ENCODE assay signal across 6 cellular contexts in the genomic region with DNA sequence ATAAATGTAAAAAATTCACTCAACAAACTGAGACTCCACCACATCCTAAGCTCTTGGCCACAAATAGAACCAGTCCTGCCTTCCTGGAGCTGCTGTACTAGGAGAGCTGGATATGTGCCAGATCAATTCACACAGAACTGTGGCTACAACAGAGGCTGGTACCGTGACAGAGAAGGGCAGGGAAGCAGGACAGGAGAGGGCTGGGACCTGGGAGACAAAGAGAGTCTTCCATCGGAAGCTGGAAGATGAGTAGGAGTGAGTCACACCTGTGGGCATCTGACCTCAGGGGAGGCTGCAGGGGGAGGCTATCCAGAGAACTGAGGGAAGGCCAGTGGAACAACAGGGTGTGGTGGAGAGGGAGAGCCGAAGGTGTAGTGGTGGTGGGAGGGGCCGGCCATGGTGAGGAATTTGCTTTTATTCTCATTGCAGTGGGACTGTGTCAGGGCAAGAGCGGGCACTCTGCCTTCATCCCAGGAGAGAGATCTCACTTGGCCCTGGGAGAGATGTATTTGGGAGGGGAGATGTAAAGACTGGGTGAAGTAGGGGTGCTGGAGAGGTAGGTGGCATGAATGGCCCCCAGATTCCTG. TPM values are rescaled to one million over a fixed set of nuclear protein-coding genes. Genes with fewer than 3 reads are reported as not detected.
DNase-seq lines count a peak whose midpoint lies in the region; ATAC-seq and TF ChIP-seq lines count a peak whose summit lies in the region.

No MANE protein-coding gene starts in this region.

- no peak for TF ChIP-seq EP300 in stomach (IDR thresholded peaks at IDR 0.05)

- WGBS in esophagus, 2 donors, result 28 to 29% methylated on average over 5 of the region's 5 CpGs
- 22 to 41% (median 27%) methylated on average over 5 of the region's 5 CpGs for WGBS in stomach, 5 donors

- H3K27ac ChIP-seq in esophagus (ENCODE audit: low read depth in 2 of 2, low read length in 1 of 2) (peak overlapping the region; percentile 35 to 82), stomach (peak overlapping the region; percentile 53 to 96 (median 94)), WERI-Rb-1 (no peak overlapping the region)

- TF ChIP-seq CTCF in AG04449 (IDR thresholded peaks at IDR 0.05; ENCODE audit: insufficient read depth, low read length, missing control alignments) (no peak), stomach (IDR thresholded peaks at IDR 0.05) (no peak), WERI-Rb-1 (IDR thresholded peaks at IDR 0.05; ENCODE audit: low read depth, low read length) (no peak)

- no peak for TF ChIP-seq POLR2A in stomach (IDR thresholded peaks at IDR 0.05)

- intact Hi-C loops in stomach (cut with DNase I; ENCODE audit: low total_unique reads), result no loop called here

- DNase-seq in AG04449 (ENCODE audit: low read depth, low spot score), result no peak
- DNase-seq in NCI-H345 treated with DMSO at 0.1 percent for 48 hours (lab: John Stamatoyannopoulos, UW; ENCODE audit: unreplicated experiment), result peak; percentile 66
- DNase-seq in stomach, result no peak
- no peak for DNase-seq in WERI-Rb-1

- H3K36me3 ChIP-seq in esophagus (ENCODE audit: control insufficient read depth in 2 of 2, insufficient read depth in 2 of 2, low read length in 1 of 2), result no peaks in the 10 kb centered on the region
- no peaks in the 10 kb centered on the region for H3K36me3 ChIP-seq in stomach
- H3K36me3 ChIP-seq in WERI-Rb-1, result no peaks in the 10 kb centered on the region

- no peaks in the 10 kb centered on the region for H3K9me3 ChIP-seq in esophagus (ENCODE audit: control insufficient read depth in 2 of 2, insufficient read depth in 1 of 2, low read depth in 1 of 2, low read length in 1 of 2)
- H3K9me3 ChIP-seq in stomach, result no peaks in the 10 kb centered on the region
- H3K9me3 ChIP-seq in WERI-Rb-1 (ENCODE audit: severe bottlenecking), result no peaks in the 10 kb centered on the region

- peak overlapping the region; percentile 8; the same call in 1 of the 2 replicates for H3K4me3 ChIP-seq in AG04449 (ENCODE audit: low read depth, low read length)
- H3K4me3 ChIP-seq in esophagus (ENCODE audit: low read depth in 1 of 2, low read length in 2 of 2), result no peak overlapping the region
- no peak overlapping the region for H3K4me3 ChIP-seq in stomach
- no peak overlapping the region for H3K4me3 ChIP-seq in WERI-Rb-1 (ENCODE audit: low read depth, low read length)

- peaks cover 11 to 27% of the 10 kb centered on the region in 2 donors for H3K4me1 ChIP-seq in esophagus (ENCODE audit: control insufficient read depth in 2 of 2, insufficient read depth in 2 of 2, low read length in 1 of 2)
- H3K4me1 ChIP-seq in stomach, result peaks cover 45 to 61% (median 53%) of the 10 kb centered on the region in 4 donors

- CTCF ChIA-PET in AG04449 (lab: Yijun Ruan, JAX), result interaction anchor here (2.0 to 16.3 kb wide), 5 partner anchors 8 to 34 kb away, joined by 9 to 207 read pairs (median 16); a partner anchor contains a TSS

- H3K27me3 ChIP-seq in esophagus (ENCODE audit: control insufficient read depth in 1 of 2, insufficient read depth in 2 of 2, low read length in 2 of 2), result no peaks in the 10 kb centered on the region
- peaks cover 0 to 8% (median 0%) of the 10 kb centered on the region in 3 donors for H3K27me3 ChIP-seq in stomach
- H3K27me3 ChIP-seq in WERI-Rb-1 (ENCODE audit: insufficient read depth, low read depth, severe bottlenecking), result no peaks in the 10 kb centered on the region

- ATAC-seq in GM18520 (IDR thresholded peaks at IDR 0.05; ENCODE audit: unreplicated experiment), result no peak

- POLR2A ChIA-PET in AG04449 (lab: Yijun Ruan, JAX), result interaction anchor here (0.7 to 3.3 kb wide), 7 partner anchors 10 to 137 kb away, joined by 3 to 15 read pairs (median 4); a partner anchor contains a TSS

RNA-seq across cellular contexts. Expression of a gene that starts 1.9 kb away (rescaled TPM):
- 10 to 100 TPM; 32.8 to 36.4 TPM for polyA plus RNA-seq in esophagus
- total RNA-seq in stomach, result 100 to 1,000 TPM in 4 of 5 donors, 10 to 100 TPM in 1; 35.1 to 452 (median 117) TPM
- polyA plus RNA-seq in stomach, result 10 to 100 TPM; 26.9 to 58.2 (median 28.7) TPM

RNA-seq across cellular contexts. Expression of a gene that starts 10.2 kb away (rescaled TPM):
- 10 to 100 TPM; 38.9 to 52.1 TPM for polyA plus RNA-seq in esophagus
- 10 to 100 TPM; 17.7 to 99.1 (median 51.9) TPM for total RNA-seq in stomach
- polyA plus RNA-seq in stomach, result 10 to 100 TPM; 49.6 to 56.6 (median 51.8) TPM

RNA-seq across cellular contexts. Expression of a gene that starts 12.3 kb away (rescaled TPM):
- polyA plus RNA-seq in esophagus (10 to 100 TPM; 27.9 to 36.5 TPM), stomach (10 to 100 TPM; 63.4 to 68.2 (median 65.1) TPM)
- 10 to 100 TPM in 4 of 5 donors, 1 to 10 TPM in 1; 3.9 to 57.8 (median 48.1) TPM for total RNA-seq in stomach

RNA-seq across cellular contexts. Expression of a gene that starts 15.8 kb away (rescaled TPM):
- polyA plus RNA-seq in esophagus, result 10 to 100 TPM; 54.4 to 61.6 TPM
- 100 to 1,000 TPM in 4 of 5 donors, 10 to 100 TPM in 1; 43.0 to 200 (median 126) TPM for total RNA-seq in stomach
- 10 to 100 TPM; 28.0 to 67.6 (median 49.2) TPM for polyA plus RNA-seq in stomach

RNA-seq across cellular contexts. Expression of a gene that starts 35.2 kb away (rescaled TPM):
- polyA plus RNA-seq in esophagus (10 to 100 TPM; 41.8 to 52.4 TPM), stomach (10 to 100 TPM; 65.8 to 94.8 (median 86.1) TPM)
- total RNA-seq in stomach, result 10 to 100 TPM in 4 of 5 donors, 1 to 10 TPM in 1; 3.5 to 89.0 (median 65.2) TPM
